Comparison of ENCODE assay signal across 11 cellular contexts in the genomic region with DNA sequence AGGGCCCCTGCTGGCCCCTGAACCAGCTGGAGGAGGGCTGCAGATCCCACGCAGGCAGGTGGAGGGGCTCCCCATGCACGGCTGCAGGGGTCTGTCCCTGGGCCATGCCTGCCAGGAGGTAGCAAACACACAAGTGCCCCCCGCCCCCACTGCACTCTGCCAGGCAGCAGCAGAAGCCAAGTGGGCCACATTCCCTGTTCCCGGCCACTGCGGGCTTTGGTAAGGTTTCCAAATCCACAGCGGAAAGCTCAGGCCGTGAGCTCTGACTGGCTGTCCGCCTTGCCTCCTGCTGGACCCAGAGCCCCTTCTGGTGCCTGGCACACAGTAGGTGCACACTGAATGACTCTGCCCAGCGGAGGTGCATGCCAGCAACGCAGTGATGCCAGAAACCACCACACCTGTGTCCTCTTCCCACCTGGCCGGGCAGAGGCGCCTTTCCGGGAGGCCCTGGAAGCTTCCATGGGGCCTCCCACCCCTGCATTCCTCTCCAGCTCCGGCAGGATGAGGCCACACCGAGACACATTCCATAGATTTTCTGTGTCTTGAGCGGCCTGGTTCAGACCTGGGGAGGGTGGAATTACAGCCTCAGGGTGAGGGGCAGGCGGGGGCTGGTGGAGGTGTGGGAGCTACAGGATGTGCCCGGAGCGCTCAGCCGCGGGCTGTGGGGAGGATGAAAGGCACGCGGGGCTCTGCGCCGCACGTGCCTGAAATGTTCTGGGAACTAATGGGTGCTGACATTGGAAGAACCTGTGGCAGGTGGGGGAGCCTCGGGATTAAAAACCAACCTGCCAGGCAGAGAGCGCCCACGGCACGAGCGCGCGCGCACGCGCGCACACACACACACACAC.
DNase-seq lines count a peak whose midpoint lies in the region; ATAC-seq, FAIRE-seq and TF ChIP-seq lines count a peak whose summit lies in the region.
"Had no signal": no experiment of that assay in that cellular context is flagged by ENCODE, and none has a peak within 500 bp of the region (broad histone marks: within the 10 kb centered on the region; RNA-seq: fewer than 3 reads in every experiment).

No MANE protein-coding gene starts in this region.

- TF ChIP-seq EP300 in HepG2 (IDR thresholded peaks at IDR 0.05; ENCODE audit: low read depth in 2 of 2, low read length in 2 of 2): no peak
- TF ChIP-seq EP300 in HepG2 (CRISPR knock-in tag; IDR thresholded peaks at IDR 0.05; ENCODE audit: borderline replicate concordance): no peak

- DNase-seq in HepG2 (ENCODE audit: low spot score): peak; percentile 37
- DNase-seq in right lobe of liver: no peak
- DNase-seq in ecto neural progenitor cell (ENCODE audit: low spot score): peak; percentile 81
- DNase-seq in lower lobe of right lung: peak; percentile 65
- DNase-seq in D721Med (ENCODE audit: insufficient read length, low spot score): no peak
- DNase-seq in natural killer cell treated with Interleukin-12 subunit alpha and Interleukin-12 subunit beta and Interleukin-15 and Interleukin-18, amount 100 ng/mL, for 72 hours (ENCODE audit: low spot score): no peak
- DNase-seq in dermis blood vessel endothelial cell: no peak
- no peak for DNase-seq in NCI-H526 treated with DMSO at 0.1 percent for 48 hours (lab: John Stamatoyannopoulos, UW)
- DNase-seq: activated CD8-positive, alpha-beta T cell treated with anti-CD3 and anti-CD28 coated beads, Interleukin-2, amount 10 ng/mL, durations not matched to agents 7 days and 5 days; NCI-H82 had no signal

- POLR2A ChIA-PET in HepG2 (lab: Yijun Ruan, JAX): no interaction called here

- H3K36me3 ChIP-seq in HepG2 (replicated peaks in 1 of 2; ENCODE audit: control insufficient read depth in 1 of 2, insufficient read depth in 2 of 2, low read length in 2 of 2) (no peaks in the 10 kb centered on the region; a peak in 2 of 5 replicates), right lobe of liver (no peaks in the 10 kb centered on the region), lower lobe of right lung (no peaks in the 10 kb centered on the region)

- H3K4me2 ChIP-seq in HepG2 (ENCODE audit: low read depth, low read length): no peak overlapping the region

- no peak for TF ChIP-seq POLR2A in HepG2 (IDR thresholded peaks at IDR 0.05; ENCODE audit: insufficient read depth in 1 of 2, low read depth in 2 of 2, low read length in 2 of 2)
- no peak for TF ChIP-seq POLR2A in right lobe of liver (IDR thresholded peaks at IDR 0.05)

- no peak for TF ChIP-seq CTCF in HepG2 (CRISPR knock-in tag; IDR thresholded peaks at IDR 0.05)
- no peak for TF ChIP-seq CTCF in right lobe of liver (IDR thresholded peaks at IDR 0.05)
- no peak for TF ChIP-seq CTCF in lower lobe of right lung (IDR thresholded peaks at IDR 0.05)
- TF ChIP-seq CTCF in D721Med (IDR thresholded peaks at IDR 0.05; ENCODE audit: insufficient read depth, missing control alignments): no peak

- no peaks in the 10 kb centered on the region for H3K27me3 Mint-ChIP-seq in natural killer cell treated with Interleukin-12 subunit alpha and Interleukin-12 subunit beta and Interleukin-15 and Interleukin-18, amount 100 ng/mL, for 72 hours

- ATAC-seq in HepG2 (no peak; the same call in 1 of the 3 replicates), right lobe of liver (no peak), lower lobe of right lung (peak; percentile 67 to 68)
- no peak for ATAC-seq in natural killer cell treated with Interleukin-12 subunit alpha and Interleukin-12 subunit beta and Interleukin-15 and Interleukin-18, amount 100 ng/mL, for 72 hours
- ATAC-seq: activated CD8-positive, alpha-beta T cell treated with anti-CD3 and anti-CD28 coated beads, Interleukin-2, amount 10 ng/mL, durations not matched to agents 7 days and 5 days had no signal

- peaks cover 31% of the 10 kb centered on the region; the same call in 1 of the 2 replicates for H4K20me1 ChIP-seq in HepG2 (ENCODE audit: insufficient read depth, low read length)

- H3K36me3 Mint-ChIP-seq in natural killer cell treated with Interleukin-12 subunit alpha and Interleukin-12 subunit beta and Interleukin-15 and Interleukin-18, amount 100 ng/mL, for 72 hours: no peaks in the 10 kb centered on the region

- no peak overlapping the region for H2AFZ ChIP-seq in HepG2 (ENCODE audit: low read length)

- FAIRE-seq in HepG2 (lab: Jason Lieb, UNC) (no peak), D721Med (lab: Jason Lieb, UNC) (no peak)

- H3K4me3 Mint-ChIP-seq in natural killer cell treated with Interleukin-12 subunit alpha and Interleukin-12 subunit beta and Interleukin-15 and Interleukin-18, amount 100 ng/mL, for 72 hours: no peak overlapping the region
- H3K4me3 Mint-ChIP-seq: activated CD8-positive, alpha-beta T cell treated with anti-CD3 and anti-CD28 coated beads, Interleukin-2, amount 10 ng/mL, durations not matched to agents 7 days and 5 days had no signal

- no peak overlapping the region for H3K27ac ChIP-seq in HepG2 (ENCODE audit: extremely low read length, insufficient read depth, low read length)
- H3K27ac ChIP-seq in right lobe of liver: no peak overlapping the region
- H3K27ac ChIP-seq in lower lobe of right lung: peak overlapping the region; percentile 43

- H3K4me1 ChIP-seq in HepG2 (ENCODE audit: insufficient read depth, low read length) (peaks cover 27% of the 10 kb centered on the region), right lobe of liver (peaks cover 0 to 24% (median 8%) of the 10 kb centered on the region in 4 donors), lower lobe of right lung (peaks cover 81% of the 10 kb centered on the region)

- intact Hi-C loops in HepG2 (cut with micrococcal nuclease; ENCODE audit: unreplicated experiment) (no loop called here), right lobe of liver (cut with DNase I) (no loop called here), lower lobe of right lung (cut with DNase I) (no loop called here)

- no TSS peak for BruUV-seq in HepG2 (replicated peaks; lab: Mats Ljungman, UMichigan)

- CTCF ChIA-PET in HepG2 (lab: Yijun Ruan, JAX; ENCODE audit: low intra/inter-chr PET ratio, low total read pairs): no interaction called here

- H3K27me3 ChIP-seq in HepG2 (ENCODE audit: control insufficient read depth in 1 of 2, insufficient read depth in 2 of 2, low read length in 2 of 2): no peaks in the 10 kb centered on the region
- no peaks in the 10 kb centered on the region for H3K27me3 ChIP-seq in right lobe of liver
- H3K27me3 ChIP-seq in lower lobe of right lung (ENCODE audit: low read depth): no peaks in the 10 kb centered on the region

- no peak overlapping the region for H3K4me3 ChIP-seq in HepG2 (replicated peaks in 1 of 3; ENCODE audit: insufficient read depth in 1 of 3, low read depth in 2 of 3, low read length in 3 of 3)
- no peak overlapping the region for H3K4me3 ChIP-seq in right lobe of liver
- no peak overlapping the region for H3K4me3 ChIP-seq in lower lobe of right lung
- H3K4me3 ChIP-seq: lung had no signal

- H3K27ac Mint-ChIP-seq in natural killer cell treated with Interleukin-12 subunit alpha and Interleukin-12 subunit beta and Interleukin-15 and Interleukin-18, amount 100 ng/mL, for 72 hours: no peak overlapping the region
- H3K27ac Mint-ChIP-seq: activated CD8-positive, alpha-beta T cell treated with anti-CD3 and anti-CD28 coated beads, Interleukin-2, amount 10 ng/mL, durations not matched to agents 7 days and 5 days had no signal

- in situ Hi-C loops in HepG2 (cut with HindIII; ENCODE audit: extremely low pct_ligation_motif_present, low pct_unique_long_range_greater_than_20kb): no loop called here

- H3K9me3 Mint-ChIP-seq in natural killer cell treated with Interleukin-12 subunit alpha and Interleukin-12 subunit beta and Interleukin-15 and Interleukin-18, amount 100 ng/mL, for 72 hours: no peaks in the 10 kb centered on the region

- H3K4me1 Mint-ChIP-seq in natural killer cell treated with Interleukin-12 subunit alpha and Interleukin-12 subunit beta and Interleukin-15 and Interleukin-18, amount 100 ng/mL, for 72 hours (ENCODE audit: low read depth in 2 of 2): peaks cover 11 to 27% of the 10 kb centered on the region in 2 donors

- H3K9ac ChIP-seq in HepG2 (ENCODE audit: insufficient read depth, low read depth, low read length): no peak overlapping the region

- TF ChIP-seq RAD21 in HepG2 (CRISPR knock-in tag; IDR thresholded peaks at IDR 0.05): no peak

- 92% methylated on average over 22 of the region's 37 CpGs for WGBS in HepG2 (ENCODE audit: low lambda C conversion rate)
- WGBS in right lobe of liver (ENCODE audit: insufficient coverage, low coverage, low lambda C conversion rate, missing lambda C conversion rate): no CpG with 5 or more reads among the region's 37 CpGs

- H3K9me3 ChIP-seq in HepG2 (ENCODE audit: low read length) (no peaks in the 10 kb centered on the region), right lobe of liver (no peaks in the 10 kb centered on the region), lower lobe of right lung (no peaks in the 10 kb centered on the region)

- H3K79me2 ChIP-seq in HepG2 (ENCODE audit: insufficient read depth, low read length): peaks cover 12% of the 10 kb centered on the region

TF ChIP-seq in HepG2, 621 proteins besides CTCF, POLR2A, EP300 and RAD21:
- TF ChIP-seq TCF7L2 (IDR thresholded peaks at IDR 0.05; ENCODE audit: low read depth, low read length) (no peak), ZKSCAN1 (IDR thresholded peaks at IDR 0.05; ENCODE audit: low read length) (peak; percentile 51; the same call in 1 of the 2 replicates), IRX3 (CRISPR knock-in tag; IDR thresholded peaks at IDR 0.05; ENCODE audit: borderline replicate concordance, low read depth) (no peak), TFAP4 (IDR thresholded peaks at IDR 0.05; ENCODE audit: borderline replicate concordance, low read depth) (no peak), ARNT2 (CRISPR knock-in tag; IDR thresholded peaks at IDR 0.05; ENCODE audit: low read depth) (no peak), MTF2 (CRISPR knock-in tag; IDR thresholded peaks at IDR 0.05; ENCODE audit: borderline replicate concordance) (no peak)

Comparison
In these comparisons a context has a peak if more than half of its experiments do, and no peak if none do; other contexts are left out.
1. DNase-seq: peak in HepG2 (single experiment), ecto neural progenitor cell (single experiment) and lower lobe of right lung (single experiment); none in right lobe of liver (0 of 3), D721Med (single experiment), natural killer cell treated with Interleukin-12 subunit alpha and Interleukin-12 subunit beta and Interleukin-15 and Interleukin-18, amount 100 ng/mL, for 72 hours (single experiment), dermis blood vessel endothelial cell (single experiment) and NCI-H526 treated with DMSO at 0.1 percent for 48 hours (single experiment).
2. ATAC-seq: peak in lower lobe of right lung (2 of 2); none in HepG2 (single experiment), right lobe of liver (0 of 4) and natural killer cell treated with Interleukin-12 subunit alpha and Interleukin-12 subunit beta and Interleukin-15 and Interleukin-18, amount 100 ng/mL, for 72 hours (0 of 2).